In the genomic region with DNA sequence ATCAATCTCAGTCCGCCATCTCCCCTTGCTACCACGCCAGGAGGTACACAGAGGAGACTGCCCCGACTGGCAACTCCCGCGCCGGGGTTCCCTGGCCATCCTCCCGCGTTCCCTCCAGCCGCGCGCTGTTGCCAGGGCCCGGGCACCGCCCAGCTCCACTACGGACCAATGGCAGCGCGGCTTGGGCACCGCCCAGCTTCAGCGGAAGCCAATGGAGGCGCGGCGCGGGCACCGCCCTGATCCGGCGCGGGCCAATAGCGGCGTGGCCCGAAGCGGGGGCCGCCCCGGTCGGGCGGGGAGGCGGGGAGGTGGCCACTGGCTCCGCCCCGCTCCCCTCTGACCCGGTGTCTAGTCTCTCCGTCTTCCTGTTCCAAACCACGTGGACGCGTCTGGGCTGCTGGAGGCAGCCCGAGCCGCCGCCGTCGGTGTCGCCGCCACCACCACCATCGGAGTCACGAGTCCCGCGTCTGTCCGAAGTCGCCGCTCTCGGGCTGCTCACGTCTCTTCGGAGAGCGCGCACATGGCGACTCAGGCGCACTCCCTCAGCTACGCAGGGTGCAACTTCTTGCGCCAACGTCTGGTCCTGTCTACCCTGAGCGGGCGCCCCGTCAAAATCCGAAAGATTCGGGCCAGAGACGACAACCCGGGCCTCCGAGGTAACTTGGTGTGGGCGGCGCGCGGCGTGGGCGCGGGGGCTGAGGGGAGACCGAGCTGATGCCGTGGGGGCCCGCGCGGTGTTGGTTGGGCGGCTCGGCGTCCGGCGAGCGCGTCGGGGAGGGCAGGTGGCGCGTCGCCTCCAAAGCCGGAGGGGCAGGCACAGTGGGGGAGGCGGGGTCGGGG, we compare ENCODE assay signal across 8 cellular contexts. TPM values are rescaled to one million over a fixed set of nuclear protein-coding genes. Genes with fewer than 3 reads are reported as not detected.
DNase-seq lines count a peak whose midpoint lies in the region; ATAC-seq and TF ChIP-seq lines count a peak whose summit lies in the region.

TSS of gene RCL1 (plus strand) at position 373 of the 840 bp plus-strand sequence. CDS start at position 521, 148 bp downstream.

- peak within 1 kb of the TSS; percentile 92 for H3K4me3 ChIP-seq in choroid plexus epithelial cell (ENCODE audit: low read depth, low read length)

- H3K4me3 Mint-ChIP-seq in activated CD4-positive, alpha-beta T cell treated with anti-CD3 and anti-CD28 coated beads for 36 hours: peak within 1 kb of the TSS; percentile 97

- H3K9me3 Mint-ChIP-seq in activated CD4-positive, alpha-beta T cell treated with anti-CD3 and anti-CD28 coated beads for 36 hours (ENCODE audit: low read depth): no peaks in the 10 kb centered on the region

- TF ChIP-seq CTCF in choroid plexus epithelial cell (conservative IDR thresholded peaks at IDR 0.05; ENCODE audit: low read depth, low read length): no peak

- peak within 1 kb of the TSS; percentile 89 for H3K27ac Mint-ChIP-seq in activated CD4-positive, alpha-beta T cell treated with anti-CD3 and anti-CD28 coated beads for 36 hours

- H3K4me1 Mint-ChIP-seq in activated CD4-positive, alpha-beta T cell treated with anti-CD3 and anti-CD28 coated beads for 36 hours: peaks cover 44% of the 10 kb centered on the region

- CTCF ChIA-PET in activated CD4-positive, alpha-beta T cell treated with anti-CD3 and anti-CD28 coated beads for 36 hours (lab: Charles Lee): interaction anchor here (0.5 to 2.6 kb wide), 7 partner anchors 22 to 808 kb away, joined by 3 to 10 read pairs (median 3); no protein-coding TSS in a partner anchor

- H3K36me3 Mint-ChIP-seq in activated CD4-positive, alpha-beta T cell treated with anti-CD3 and anti-CD28 coated beads for 36 hours (ENCODE audit: low read depth): peaks cover 7% of the 10 kb centered on the region

- no peaks in the 10 kb centered on the region for H3K27me3 Mint-ChIP-seq in activated CD4-positive, alpha-beta T cell treated with anti-CD3 and anti-CD28 coated beads for 36 hours

- peak; percentile 95 for ATAC-seq in HG03439 (IDR thresholded peaks at IDR 0.05; ENCODE audit: unreplicated experiment)
- ATAC-seq in activated CD4-positive, alpha-beta T cell treated with anti-CD3 and anti-CD28 coated beads for 36 hours: peak; percentile 96

- DNase-seq in AML-193 (lab: John Stamatoyannopoulos, UW) (peak; percentile 93 to 96), NCI-H510A treated with DMSO at 0.1 percent for 48 hours (lab: John Stamatoyannopoulos, UW) (peak; percentile 76), choroid plexus epithelial cell (ENCODE audit: low read depth) (peak; percentile 97), kidney glomerular epithelial cell (lab: John Stamatoyannopoulos, UW) (peak; percentile 92)
- peak; percentile 98 for DNase-seq in activated CD4-positive, alpha-beta T cell treated with anti-CD3 and anti-CD28 coated beads for 36 hours
- DNase-seq in stimulated activated CD4-positive, alpha-beta T cell treated with anti-CD3 and anti-CD28 coated beads, Interleukin-1b, Interleukin-23, amount 100 ng/mL, for 1 hour (ENCODE audit: low read depth in 2 of 2): peak; percentile 86 to 90

- peak; percentile 85 for TF ChIP-seq POLR2A in GM19193 (IDR thresholded peaks at IDR 0.05; ENCODE audit: extremely low read depth, insufficient read depth, insufficient read length)

- intact Hi-C loops in activated CD4-positive, alpha-beta T cell treated with anti-CD3 and anti-CD28 coated beads for 36 hours (cut with DNase I, micrococcal nuclease): loop anchor here (1.0 to 5.0 kb wide), 17 partner anchors 30 to 1965 kb away; partner anchors contain the start of genes CDC37L1 (in 2 of the 2), RIC1 (in 2 of the 2), AK3 (in 1 of the 2) and JAK2 (in 1 of the 2)

- POLR2A ChIA-PET in activated CD4-positive, alpha-beta T cell treated with anti-CD3 and anti-CD28 coated beads for 36 hours (lab: Charles Lee): interaction anchor here (0.5 to 1.2 kb wide), 7 partner anchors 27 to 1291 kb away, joined by 3 to 5 read pairs (median 3); partner anchors contain the start of genes CDC37L1 and RIC1

RNA-seq across cellular contexts. Expression of gene RCL1, which starts in this region (rescaled TPM):
- total RNA-seq in activated CD4-positive, alpha-beta T cell treated with anti-CD3 and anti-CD28 coated beads for 36 hours: 10 to 100 TPM; 27.0 to 36.4 TPM

Comparison
In these comparisons a context has a peak if more than half of its experiments do, and no peak if none do; other contexts are left out.
1. Peak in every context shown above with its lines: DNase-seq, ATAC-seq and H3K4me3 ChIP-seq.